In genomic region chr1:32223683-32224082, GRCh38 we compare ENCODE assay signal across 10 cellular contexts. TPM values are rescaled to one million over a fixed set of nuclear protein-coding genes. Genes with fewer than 3 reads are reported as not detected.
DNase-seq lines count a peak whose midpoint lies in the region; ATAC-seq, FAIRE-seq and TF ChIP-seq lines count a peak whose summit lies in the region.
"Had no signal": no experiment of that assay in that cellular context is flagged by ENCODE, and none has a peak within 500 bp of the region (broad histone marks: within the 10 kb centered on the region; RNA-seq: fewer than 3 reads in every experiment).

No MANE protein-coding gene starts in this region.

- peak overlapping the region; percentile 97 for H3K27ac Mint-ChIP-seq in activated naive CD4-positive, alpha-beta T cell treated with anti-CD3 and anti-CD28 coated beads for 36 hours
- peak overlapping the region; percentile 98 for H3K27ac Mint-ChIP-seq in activated CD8-positive, alpha-beta T cell treated with anti-CD3 and anti-CD28 coated beads for 36 hours

- CTCF ChIA-PET in activated naive CD4-positive, alpha-beta T cell treated with anti-CD3 and anti-CD28 coated beads for 36 hours (lab: Charles Lee), result interaction anchor here (0.6 to 1.9 kb wide), 10 partner anchors 8 to 728 kb away, joined by 3 to 8 read pairs (median 4); partner anchors contain the start of gene LCK
- CTCF ChIA-PET in activated CD8-positive, alpha-beta T cell treated with anti-CD3 and anti-CD28 coated beads for 36 hours (lab: Charles Lee), result interaction anchor here (0.6 to 1.4 kb wide), 4 partner anchors 17 to 112 kb away, joined by 3 to 5 read pairs (median 3); partner anchors contain the start of gene MARCKSL1

- no peaks in the 10 kb centered on the region for H3K27me3 ChIP-seq in iPS-20b (ENCODE audit: insufficient read depth, low read length)
- no peaks in the 10 kb centered on the region for H3K27me3 ChIP-seq in thyroid gland
- no peaks in the 10 kb centered on the region for H3K27me3 ChIP-seq in pancreas

- no peak for ATAC-seq in activated CD8-positive, alpha-beta T cell treated with anti-CD3 and anti-CD28 coated beads for 36 hours
- ATAC-seq in pancreas (no peak), HG03280 (IDR thresholded peaks at IDR 0.05; ENCODE audit: unreplicated experiment) (no peak), GM18907 (IDR thresholded peaks at IDR 0.05; ENCODE audit: unreplicated experiment) (no peak)

- WGBS in thyroid gland, 2 donors, result 75 to 76% methylated on average over 3 of the region's 3 CpGs
- WGBS in pancreas, 2 donors, result 69 to 78% methylated on average over 3 of the region's 3 CpGs

- peaks cover 8% of the 10 kb centered on the region; the same call in 1 of the 2 replicates for H3K4me1 ChIP-seq in iPS-20b (ENCODE audit: insufficient read depth, low read length)
- H3K4me1 ChIP-seq in thyroid gland, result peaks cover 27 to 36% of the 10 kb centered on the region in 2 donors
- H3K4me1 ChIP-seq in pancreas, result peaks cover 7 to 20% (median 15%) of the 10 kb centered on the region in 3 donors

- POLR2A ChIA-PET in activated CD8-positive, alpha-beta T cell treated with anti-CD3 and anti-CD28 coated beads for 36 hours (lab: Charles Lee), result interaction anchor here (0.8 to 2.1 kb wide), 8 partner anchors 9 to 113 kb away, joined by 3 to 8 read pairs (median 4); partner anchors contain the start of genes CCDC28B, LCK and MARCKSL1

- FAIRE-seq in pancreas (lab: Jason Lieb, UNC), result no peak

- H3K36me3 ChIP-seq in iPS-20b (ENCODE audit: insufficient read depth, low read depth, low read length), result peaks cover 49% of the 10 kb centered on the region
- peaks cover 37 to 40% of the 10 kb centered on the region in 2 donors for H3K36me3 ChIP-seq in thyroid gland
- H3K36me3 ChIP-seq in pancreas, result peaks cover 0 to 27% (median 9%) of the 10 kb centered on the region in 3 donors

- peak overlapping the region; percentile 95 for H3K4me3 Mint-ChIP-seq in activated naive CD4-positive, alpha-beta T cell treated with anti-CD3 and anti-CD28 coated beads for 36 hours
- H3K4me3 Mint-ChIP-seq in activated CD8-positive, alpha-beta T cell treated with anti-CD3 and anti-CD28 coated beads for 36 hours, result peak overlapping the region; percentile 96

- H3K9ac ChIP-seq in iPS-20b (ENCODE audit: low read depth, low read length), result no peak overlapping the region; the same call in 1 of the 2 replicates

- DNase-seq in activated naive CD4-positive, alpha-beta T cell treated with anti-CD3 and anti-CD28 coated beads for 36 hours, result no peak
- DNase-seq in activated naive CD4-positive, alpha-beta T cell (lab: John Stamatoyannopoulos, UW), result no peak
- no peak for DNase-seq in activated CD8-positive, alpha-beta T cell treated with anti-CD3 and anti-CD28 coated beads for 36 hours
- DNase-seq in thyroid gland, result no peak
- DNase-seq in pancreas, result no peak
- DNase-seq: NCI-H526; stimulated activated CD4-positive, alpha-beta T cell treated with anti-CD3 and anti-CD28 coated beads, Interleukin-15, amount 100 ng/mL, for 24 hours had no signal

- H3K27ac ChIP-seq in iPS-20b (ENCODE audit: low read length) (no peak overlapping the region), thyroid gland (peak overlapping the region in 2 of 3 donors; percentile 77 to 84), pancreas (no peak overlapping the region)

- no peaks in the 10 kb centered on the region for H3K27me3 Mint-ChIP-seq in activated naive CD4-positive, alpha-beta T cell treated with anti-CD3 and anti-CD28 coated beads for 36 hours (ENCODE audit: low read depth)
- H3K27me3 Mint-ChIP-seq in activated CD8-positive, alpha-beta T cell treated with anti-CD3 and anti-CD28 coated beads for 36 hours, result no peaks in the 10 kb centered on the region

- intact Hi-C loops in activated naive CD4-positive, alpha-beta T cell treated with anti-CD3 and anti-CD28 coated beads for 36 hours (cut with micrococcal nuclease), result loop anchor here (2.0 to 5.0 kb wide), 3 partner anchors 23 to 129 kb away; partner anchors contain the start of gene CCDC28B
- intact Hi-C loops in activated CD8-positive, alpha-beta T cell treated with anti-CD3 and anti-CD28 coated beads for 36 hours (cut with micrococcal nuclease), result no loop called here
- intact Hi-C loops in thyroid gland (cut with DNase I) (loop anchor here (10.0 kb wide), 1 partner anchor 171 kb away; the partner anchor contains the start of gene BSDC1), pancreas (cut with DNase I) (no loop called here)

- no peak for TF ChIP-seq POLR2A in thyroid gland (IDR thresholded peaks at IDR 0.05)

- H3K4me3 ChIP-seq in iPS-20b (ENCODE audit: low read length) (peak overlapping the region; percentile 33; the same call in 1 of the 2 replicates), thyroid gland (replicated peaks in 1 of 3) (peak overlapping the region in 1 of 3 donors; percentile 99), pancreas (peak overlapping the region in 2 of 4 donors; percentile 49 to 75)

- peaks cover 38% of the 10 kb centered on the region for H3K4me1 Mint-ChIP-seq in activated naive CD4-positive, alpha-beta T cell treated with anti-CD3 and anti-CD28 coated beads for 36 hours (ENCODE audit: low read depth)
- peaks cover 33% of the 10 kb centered on the region for H3K4me1 Mint-ChIP-seq in activated CD8-positive, alpha-beta T cell treated with anti-CD3 and anti-CD28 coated beads for 36 hours (ENCODE audit: low read depth)

- no peaks in the 10 kb centered on the region for H3K9me3 Mint-ChIP-seq in activated naive CD4-positive, alpha-beta T cell treated with anti-CD3 and anti-CD28 coated beads for 36 hours
- no peaks in the 10 kb centered on the region for H3K9me3 Mint-ChIP-seq in activated CD8-positive, alpha-beta T cell treated with anti-CD3 and anti-CD28 coated beads for 36 hours

- H3K9me3 ChIP-seq in iPS-20b (ENCODE audit: insufficient read depth, low read depth, low read length) (no peaks in the 10 kb centered on the region), thyroid gland (no peaks in the 10 kb centered on the region), pancreas (no peaks in the 10 kb centered on the region)

- TF ChIP-seq CTCF in activated CD8-positive, alpha-beta T cell treated with anti-CD3 and anti-CD28 coated beads for 36 hours (IDR thresholded peaks at IDR 0.05), result no peak
- TF ChIP-seq CTCF in thyroid gland (IDR thresholded peaks at IDR 0.05) (no peak), pancreas (IDR thresholded peaks at IDR 0.05) (no peak)

- H3K36me3 Mint-ChIP-seq in activated naive CD4-positive, alpha-beta T cell treated with anti-CD3 and anti-CD28 coated beads for 36 hours (ENCODE audit: low read depth), result peaks cover 27% of the 10 kb centered on the region
- H3K36me3 Mint-ChIP-seq in activated CD8-positive, alpha-beta T cell treated with anti-CD3 and anti-CD28 coated beads for 36 hours (ENCODE audit: low read depth), result peaks cover 40% of the 10 kb centered on the region

RNA-seq across cellular contexts. Expression of gene EIF3I, which starts 1.5 kb away (rescaled TPM):
- total RNA-seq in activated naive CD4-positive, alpha-beta T cell treated with anti-CD3 and anti-CD28 coated beads for 36 hours, result 100 to 1,000 TPM; 382 to 391 TPM
- total RNA-seq in activated CD8-positive, alpha-beta T cell treated with anti-CD3 and anti-CD28 coated beads for 36 hours, result 100 to 1,000 TPM; 328 to 335 TPM
- total RNA-seq in thyroid gland (100 to 1,000 TPM; 193 to 383 (median 216) TPM), pancreas (100 to 1,000 TPM in 1 of 6 donors, 10 to 100 TPM in 5; 63.4 to 101 (median 81.0) TPM)
- polyA plus RNA-seq in pancreas, result 100 to 1,000 TPM in 1 of 2 donors, 10 to 100 TPM in 1; 82.0 to 107 TPM

RNA-seq across cellular contexts. Expression of gene TMEM234, which starts 1.5 kb away (rescaled TPM):
- 1 to 10 TPM; 5.1 to 6.4 TPM for total RNA-seq in activated naive CD4-positive, alpha-beta T cell treated with anti-CD3 and anti-CD28 coated beads for 36 hours
- 1 to 10 TPM; 6.9 to 7.7 TPM for total RNA-seq in activated CD8-positive, alpha-beta T cell treated with anti-CD3 and anti-CD28 coated beads for 36 hours
- total RNA-seq in thyroid gland, result 10 to 100 TPM; 38.4 to 52.8 (median 39.2) TPM
- total RNA-seq in pancreas, result 10 to 100 TPM in 1 of 6 donors, 1 to 10 TPM in 5; 6.2 to 15.2 (median 8.2) TPM
- 10 to 100 TPM; 19.2 to 23.5 TPM for polyA plus RNA-seq in pancreas

RNA-seq across cellular contexts. Expression of gene DCDC2B, which starts 14.8 kb away (rescaled TPM):
- total RNA-seq in activated naive CD4-positive, alpha-beta T cell treated with anti-CD3 and anti-CD28 coated beads for 36 hours, result not detected
- total RNA-seq in activated CD8-positive, alpha-beta T cell treated with anti-CD3 and anti-CD28 coated beads for 36 hours, result not detected
- total RNA-seq in thyroid gland, result not detected
- total RNA-seq in pancreas, result not detected
- polyA plus RNA-seq in pancreas, result under 1 TPM; 0.05 to 0.11 TPM

RNA-seq across cellular contexts. Expression of gene IQCC, which starts 18.2 kb away (rescaled TPM):
- 1 to 10 TPM; 4.8 to 5.9 TPM for total RNA-seq in activated naive CD4-positive, alpha-beta T cell treated with anti-CD3 and anti-CD28 coated beads for 36 hours
- 1 to 10 TPM; 4.2 to 4.4 TPM for total RNA-seq in activated CD8-positive, alpha-beta T cell treated with anti-CD3 and anti-CD28 coated beads for 36 hours
- total RNA-seq in thyroid gland, result 1 to 10 TPM; 5.4 to 8.4 (median 6.7) TPM
- total RNA-seq in pancreas, result 1 to 10 TPM; 1.1 to 1.7 (median 1.2) TPM
- polyA plus RNA-seq in pancreas, result 1 to 10 TPM; 4.1 to 5.5 TPM

RNA-seq across cellular contexts. Expression of gene CCDC28B, which starts 23.3 kb away (rescaled TPM):
- total RNA-seq in activated naive CD4-positive, alpha-beta T cell treated with anti-CD3 and anti-CD28 coated beads for 36 hours, result 10 to 100 TPM; 13.1 to 14.8 TPM
- 10 to 100 TPM; 27.0 to 27.7 TPM for total RNA-seq in activated CD8-positive, alpha-beta T cell treated with anti-CD3 and anti-CD28 coated beads for 36 hours
- total RNA-seq in thyroid gland (1 to 10 TPM; 2.2 to 7.6 (median 5.2) TPM), pancreas (1 to 10 TPM; 1.6 to 4.7 (median 3.0) TPM)
- polyA plus RNA-seq in pancreas, result 1 to 10 TPM; 8.4 to 8.5 TPM

Comparison
In these comparisons a context has a peak if more than half of its experiments do, and no peak if none do; other contexts are left out.
1. H3K27ac ChIP-seq: peak in thyroid gland (2 of 3); none in iPS-20b (single experiment) and pancreas (0 of 4).
2. intact Hi-C loops: an anchor here in activated naive CD4-positive, alpha-beta T cell treated with anti-CD3 and anti-CD28 coated beads for 36 hours (2.0 to 5.0 kb wide) and thyroid gland (10.0 kb wide); none called in activated CD8-positive, alpha-beta T cell treated with anti-CD3 and anti-CD28 coated beads for 36 hours and pancreas.